Comparison of ENCODE assay signal across 20 cellular contexts in the genomic region with DNA sequence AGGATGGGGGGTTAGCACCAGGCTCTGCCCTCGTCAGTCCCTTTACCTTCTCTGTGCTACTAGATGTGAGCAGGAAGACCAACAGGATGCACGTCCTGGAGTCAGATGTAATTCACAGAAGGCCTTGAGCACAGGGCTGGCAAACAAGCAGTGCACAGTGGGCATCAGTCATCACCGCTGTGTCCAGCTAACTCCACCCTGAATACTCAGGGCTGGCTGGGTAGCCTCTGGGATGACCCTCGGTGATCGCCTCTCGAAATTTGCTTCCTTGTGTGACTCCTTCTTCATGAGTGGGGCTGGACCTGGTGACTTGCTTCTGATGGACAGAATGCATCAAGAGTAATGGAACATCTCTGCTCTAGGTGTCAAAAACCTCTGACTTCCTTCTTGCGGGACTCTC.
A peak's percentile ranks its signal among the peaks of the same experiment; 100 is the strongest.
DNase-seq lines count a peak whose midpoint lies in the region; ATAC-seq, FAIRE-seq and TF ChIP-seq lines count a peak whose summit lies in the region.
"Had no signal": no experiment of that assay in that cellular context is flagged by ENCODE, and none has a peak within 500 bp of the region (broad histone marks: within the 10 kb centered on the region; RNA-seq: fewer than 3 reads in every experiment).

No MANE protein-coding gene starts in this region.

- intact Hi-C loops in Panc1 (cut with micrococcal nuclease; ENCODE audit: unreplicated experiment): no loop called here
- intact Hi-C loops in upper lobe of right lung (cut with DNase I): no loop called here

- POLR2A ChIA-PET in Panc1 (lab: Charles Lee): no interaction called here

- no peak overlapping the region for H3K4me3 ChIP-seq in Panc1 (ENCODE audit: low read depth in 2 of 2, low read length in 2 of 2)
- no peak overlapping the region for H3K4me3 ChIP-seq in bronchial epithelial cell (ENCODE audit: low read depth, low read length)
- H3K4me3 ChIP-seq in upper lobe of right lung: no peak overlapping the region
- H3K4me3 ChIP-seq: A549, GM23338, K562, MG63, PC-9 had no signal

- TF ChIP-seq CTCF in Panc1 (IDR thresholded peaks at IDR 0.05): no peak
- TF ChIP-seq CTCF in bronchial epithelial cell (IDR thresholded peaks at IDR 0.05; ENCODE audit: insufficient read depth, low read length, severe bottlenecking): no peak
- no peak for TF ChIP-seq CTCF in upper lobe of right lung (IDR thresholded peaks at IDR 0.05)

- ATAC-seq in Panc1 (no peak), left lobe of liver (no peak), upper lobe of right lung (no peak), HG03159 (IDR thresholded peaks at IDR 0.05; ENCODE audit: unreplicated experiment) (no peak)
- ATAC-seq: A549, GM23338, K562 had no signal

- no TSS peak for BruUV-seq in Panc1 (replicated peaks; lab: Mats Ljungman, UMichigan)

- peak; percentile 82 for FAIRE-seq in bronchial epithelial cell (lab: Jason Lieb, UNC)
- FAIRE-seq: A549, GM18507, HTR-8/SVneo, K562 had no signal

- DNase-seq in Panc1 (ENCODE audit: low read depth, low spot score) (no peak), bronchial epithelial cell (ENCODE audit: low read depth) (no peak), left lobe of liver (ENCODE audit: low spot score) (peak; percentile 31), upper lobe of right lung (peak; percentile 17), GM03348 (ENCODE audit: low spot score) (no peak), GM19240 (ENCODE audit: insufficient read length, low spot score) (no peak)
- DNase-seq: H9, MG63, NCI-H2029 treated with DMSO at 0.1 percent for 48 hours, NCI-H2227 treated with DMSO at 0.1 percent for 48 hours, NCI-H526 treated with DMSO at 0.1 percent for 48 hours, PC-9, RPMI8226, SHP77 treated with DMSO at 0.1 percent for 48 hours had no signal

- no peaks in the 10 kb centered on the region for H3K36me3 ChIP-seq in Panc1 (ENCODE audit: control insufficient read depth, insufficient read depth, low read length)
- H3K36me3 ChIP-seq in bronchial epithelial cell (ENCODE audit: control insufficient read depth, insufficient read depth, low read length): no peaks in the 10 kb centered on the region
- H3K36me3 ChIP-seq in upper lobe of right lung: no peaks in the 10 kb centered on the region
- H3K36me3 ChIP-seq: MG63 had no signal

- CTCF ChIA-PET in Panc1 (lab: Charles Lee): no interaction called here

- in situ Hi-C loops in Panc1 (cut with HindIII; ENCODE audit: low pct_unique_long_range_greater_than_20kb, low sequenced_read_pairs): loop anchor here (25.0 kb wide), 1 partner anchor 162 kb away; a partner anchor contains a TSS

- H3K4me1 ChIP-seq in Panc1 (ENCODE audit: control insufficient read depth, insufficient read depth, low read length) (peaks cover 23% of the 10 kb centered on the region), upper lobe of right lung (peaks cover 8% of the 10 kb centered on the region)
- H3K4me1 ChIP-seq: A549 had no signal

- H3K9me3 ChIP-seq in Panc1 (ENCODE audit: control insufficient read depth, insufficient read depth, low read depth, low read length): no peaks in the 10 kb centered on the region
- H3K9me3 ChIP-seq in upper lobe of right lung: no peaks in the 10 kb centered on the region
- H3K9me3 ChIP-seq: A549, MG63 had no signal

- no peaks in the 10 kb centered on the region for H3K27me3 ChIP-seq in Panc1 (ENCODE audit: control insufficient read depth, insufficient read depth, low read length)
- no peaks in the 10 kb centered on the region for H3K27me3 ChIP-seq in bronchial epithelial cell (ENCODE audit: control insufficient read depth, insufficient read depth, low read length)
- H3K27me3 ChIP-seq in upper lobe of right lung: no peaks in the 10 kb centered on the region
- H3K27me3 ChIP-seq: MG63 had no signal

- H3K27ac ChIP-seq in Panc1 (ENCODE audit: low read length) (peak overlapping the region; percentile 71), upper lobe of right lung (no peak overlapping the region)
- H3K27ac ChIP-seq: A549, PC-9 had no signal

Comparison
In these comparisons a context has a peak if more than half of its experiments do, and no peak if none do; other contexts are left out.
1. DNase-seq: peak in left lobe of liver (single experiment) and upper lobe of right lung (single experiment); none in Panc1 (single experiment), bronchial epithelial cell (single experiment), GM03348 (single experiment) and GM19240 (single experiment).